In genomic region chr6:157513619-157514485, GRCh38 we compare ENCODE assay signal across 1 cellular context.
A peak's percentile ranks its signal among the peaks of the same experiment; 100 is the strongest.
TF ChIP-seq lines count a peak whose summit lies in the region.

No MANE protein-coding gene starts in this region.

TF ChIP-seq in HepG2, 621 proteins besides CTCF, POLR2A, EP300 and RAD21 (continued from another document and continues in another):
- TF ChIP-seq, protein P1, sequence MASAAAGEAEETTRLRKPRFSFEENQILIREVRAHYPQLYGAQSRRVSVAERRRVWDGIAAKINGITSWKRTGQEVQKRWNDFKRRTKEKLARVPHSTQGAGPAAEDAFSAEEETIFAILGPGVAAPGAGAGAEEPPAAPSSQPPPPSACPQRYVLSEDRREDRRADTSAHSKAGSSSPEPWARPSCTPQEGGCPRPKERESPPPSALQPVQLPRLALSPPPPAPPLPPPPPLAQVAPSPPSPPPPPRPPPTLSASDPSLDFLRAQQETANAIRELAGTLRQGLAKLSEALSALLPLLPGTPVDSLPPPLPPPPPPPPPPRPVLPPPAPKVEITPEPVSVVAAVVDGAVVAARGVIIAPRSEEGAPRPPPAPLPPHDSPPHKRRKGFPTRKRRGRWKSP (CRISPR knock-in tag; IDR thresholded peaks at IDR 0.05): no peak
- TF ChIP-seq ZNF850 (CRISPR knock-in tag; conservative IDR thresholded peaks at IDR 0.05): no peak
- TF ChIP-seq MXD3 (CRISPR knock-in tag; IDR thresholded peaks at IDR 0.05): peak; percentile 44
- TF ChIP-seq, protein P2, sequence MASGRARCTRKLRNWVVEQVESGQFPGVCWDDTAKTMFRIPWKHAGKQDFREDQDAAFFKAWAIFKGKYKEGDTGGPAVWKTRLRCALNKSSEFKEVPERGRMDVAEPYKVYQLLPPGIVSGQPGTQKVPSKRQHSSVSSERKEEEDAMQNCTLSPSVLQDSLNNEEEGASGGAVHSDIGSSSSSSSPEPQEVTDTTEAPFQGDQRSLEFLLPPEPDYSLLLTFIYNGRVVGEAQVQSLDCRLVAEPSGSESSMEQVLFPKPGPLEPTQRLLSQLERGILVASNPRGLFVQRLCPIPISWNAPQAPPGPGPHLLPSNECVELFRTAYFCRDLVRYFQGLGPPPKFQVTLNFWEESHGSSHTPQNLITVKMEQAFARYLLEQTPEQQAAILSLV (CRISPR knock-in tag; IDR thresholded peaks at IDR 0.05; ENCODE audit: borderline replicate concordance): no peak
- no peak for TF ChIP-seq NFIB (CRISPR knock-in tag; IDR thresholded peaks at IDR 0.05; ENCODE audit: borderline replicate concordance)
- TF ChIP-seq CHD4 (IDR thresholded peaks at IDR 0.05; ENCODE audit: borderline replicate concordance, low read length): peak; percentile 68; the same call in 1 of the 2 replicates
- TF ChIP-seq RCOR2 (CRISPR knock-in tag; IDR thresholded peaks at IDR 0.05): peak; percentile 94; the same call in 1 of the 2 replicates
- TF ChIP-seq ZNF607 (CRISPR knock-in tag; IDR thresholded peaks at IDR 0.05; ENCODE audit: borderline replicate concordance): no peak; the same call in 1 of the 2 replicates
- no peak for TF ChIP-seq MAFF (IDR thresholded peaks at IDR 0.05; ENCODE audit: low read depth, low read length)
- TF ChIP-seq TRAFD1 (CRISPR knock-in tag; IDR thresholded peaks at IDR 0.05; ENCODE audit: borderline replicate concordance): no peak
- no peak for TF ChIP-seq ZNF747 (CRISPR knock-in tag; IDR thresholded peaks at IDR 0.05; ENCODE audit: borderline replicate concordance)
- 0 out of 2 replicates have a peak, but pooled peaks have one; percentile 19 for TF ChIP-seq E2F1 (CRISPR knock-in tag; IDR thresholded peaks at IDR 0.05)
- TF ChIP-seq ZBTB7B (CRISPR knock-in tag; IDR thresholded peaks at IDR 0.05): 0 out of 2 replicates have a peak, but pooled peaks have one; percentile 6
- peak; percentile 58; the same call in 1 of the 2 replicates for TF ChIP-seq KDM1A (CRISPR knock-in tag; IDR thresholded peaks at IDR 0.05)
- 0 out of 2 replicates have a peak, but pooled peaks have one; percentile 59 for TF ChIP-seq ETV6 (CRISPR knock-in tag; conservative IDR thresholded peaks at IDR 0.05)
- TF ChIP-seq, protein P3, sequence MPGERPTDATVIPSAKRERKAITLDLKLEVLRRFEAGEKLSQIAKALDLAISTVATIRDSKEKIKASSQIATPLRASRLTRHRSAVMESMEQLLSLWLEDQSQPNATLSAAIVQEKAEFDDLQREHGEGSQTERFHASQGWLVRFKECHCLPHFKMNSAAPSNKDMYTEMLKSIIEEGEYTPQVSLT (CRISPR knock-in tag; IDR thresholded peaks at IDR 0.05; ENCODE audit: borderline replicate concordance, low read depth): no peak
- TF ChIP-seq ZSCAN25 (CRISPR knock-in tag; IDR thresholded peaks at IDR 0.05): 0 out of 2 replicates have a peak, but pooled peaks have one; percentile 2
- no peak for TF ChIP-seq MLLT10 (CRISPR knock-in tag; IDR thresholded peaks at IDR 0.05)
- no peak for TF ChIP-seq RBAK (CRISPR knock-in tag; IDR thresholded peaks at IDR 0.05)
- no peak; the same call in 1 of the 2 replicates for TF ChIP-seq KDM2A (CRISPR knock-in tag; IDR thresholded peaks at IDR 0.05; ENCODE audit: borderline replicate concordance, low read depth)
- TF ChIP-seq SETDB1 (CRISPR knock-in tag; IDR thresholded peaks at IDR 0.05; ENCODE audit: borderline replicate concordance): 0 out of 2 replicates have a peak, but pooled peaks have one; percentile 34
- TF ChIP-seq HINFP (CRISPR knock-in tag; IDR thresholded peaks at IDR 0.05; ENCODE audit: low read depth): 0 out of 2 replicates have a peak, but pooled peaks have one; percentile 24
- no peak for TF ChIP-seq ZSCAN9 (CRISPR knock-in tag; IDR thresholded peaks at IDR 0.05; ENCODE audit: borderline replicate concordance)
- peak; percentile 77 for TF ChIP-seq ADNP (CRISPR knock-in tag; IDR thresholded peaks at IDR 0.05)
- peak; percentile 4; the same call in 1 of the 2 replicates for TF ChIP-seq ZFX (CRISPR knock-in tag; IDR thresholded peaks at IDR 0.05; ENCODE audit: low read depth)
- TF ChIP-seq ZFP36L1 (CRISPR knock-in tag; IDR thresholded peaks at IDR 0.05): 0 out of 2 replicates have a peak, but pooled peaks have one; percentile 14
- no peak for TF ChIP-seq ZNF652 (CRISPR knock-in tag; IDR thresholded peaks at IDR 0.05; ENCODE audit: borderline replicate concordance, low read depth)
- TF ChIP-seq, protein P4, sequence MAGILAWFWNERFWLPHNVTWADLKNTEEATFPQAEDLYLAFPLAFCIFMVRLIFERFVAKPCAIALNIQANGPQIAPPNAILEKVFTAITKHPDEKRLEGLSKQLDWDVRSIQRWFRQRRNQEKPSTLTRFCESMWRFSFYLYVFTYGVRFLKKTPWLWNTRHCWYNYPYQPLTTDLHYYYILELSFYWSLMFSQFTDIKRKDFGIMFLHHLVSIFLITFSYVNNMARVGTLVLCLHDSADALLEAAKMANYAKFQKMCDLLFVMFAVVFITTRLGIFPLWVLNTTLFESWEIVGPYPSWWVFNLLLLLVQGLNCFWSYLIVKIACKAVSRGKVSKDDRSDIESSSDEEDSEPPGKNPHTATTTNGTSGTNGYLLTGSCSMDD (CRISPR knock-in tag; IDR thresholded peaks at IDR 0.05): no peak
- TF ChIP-seq, protein P5, sequence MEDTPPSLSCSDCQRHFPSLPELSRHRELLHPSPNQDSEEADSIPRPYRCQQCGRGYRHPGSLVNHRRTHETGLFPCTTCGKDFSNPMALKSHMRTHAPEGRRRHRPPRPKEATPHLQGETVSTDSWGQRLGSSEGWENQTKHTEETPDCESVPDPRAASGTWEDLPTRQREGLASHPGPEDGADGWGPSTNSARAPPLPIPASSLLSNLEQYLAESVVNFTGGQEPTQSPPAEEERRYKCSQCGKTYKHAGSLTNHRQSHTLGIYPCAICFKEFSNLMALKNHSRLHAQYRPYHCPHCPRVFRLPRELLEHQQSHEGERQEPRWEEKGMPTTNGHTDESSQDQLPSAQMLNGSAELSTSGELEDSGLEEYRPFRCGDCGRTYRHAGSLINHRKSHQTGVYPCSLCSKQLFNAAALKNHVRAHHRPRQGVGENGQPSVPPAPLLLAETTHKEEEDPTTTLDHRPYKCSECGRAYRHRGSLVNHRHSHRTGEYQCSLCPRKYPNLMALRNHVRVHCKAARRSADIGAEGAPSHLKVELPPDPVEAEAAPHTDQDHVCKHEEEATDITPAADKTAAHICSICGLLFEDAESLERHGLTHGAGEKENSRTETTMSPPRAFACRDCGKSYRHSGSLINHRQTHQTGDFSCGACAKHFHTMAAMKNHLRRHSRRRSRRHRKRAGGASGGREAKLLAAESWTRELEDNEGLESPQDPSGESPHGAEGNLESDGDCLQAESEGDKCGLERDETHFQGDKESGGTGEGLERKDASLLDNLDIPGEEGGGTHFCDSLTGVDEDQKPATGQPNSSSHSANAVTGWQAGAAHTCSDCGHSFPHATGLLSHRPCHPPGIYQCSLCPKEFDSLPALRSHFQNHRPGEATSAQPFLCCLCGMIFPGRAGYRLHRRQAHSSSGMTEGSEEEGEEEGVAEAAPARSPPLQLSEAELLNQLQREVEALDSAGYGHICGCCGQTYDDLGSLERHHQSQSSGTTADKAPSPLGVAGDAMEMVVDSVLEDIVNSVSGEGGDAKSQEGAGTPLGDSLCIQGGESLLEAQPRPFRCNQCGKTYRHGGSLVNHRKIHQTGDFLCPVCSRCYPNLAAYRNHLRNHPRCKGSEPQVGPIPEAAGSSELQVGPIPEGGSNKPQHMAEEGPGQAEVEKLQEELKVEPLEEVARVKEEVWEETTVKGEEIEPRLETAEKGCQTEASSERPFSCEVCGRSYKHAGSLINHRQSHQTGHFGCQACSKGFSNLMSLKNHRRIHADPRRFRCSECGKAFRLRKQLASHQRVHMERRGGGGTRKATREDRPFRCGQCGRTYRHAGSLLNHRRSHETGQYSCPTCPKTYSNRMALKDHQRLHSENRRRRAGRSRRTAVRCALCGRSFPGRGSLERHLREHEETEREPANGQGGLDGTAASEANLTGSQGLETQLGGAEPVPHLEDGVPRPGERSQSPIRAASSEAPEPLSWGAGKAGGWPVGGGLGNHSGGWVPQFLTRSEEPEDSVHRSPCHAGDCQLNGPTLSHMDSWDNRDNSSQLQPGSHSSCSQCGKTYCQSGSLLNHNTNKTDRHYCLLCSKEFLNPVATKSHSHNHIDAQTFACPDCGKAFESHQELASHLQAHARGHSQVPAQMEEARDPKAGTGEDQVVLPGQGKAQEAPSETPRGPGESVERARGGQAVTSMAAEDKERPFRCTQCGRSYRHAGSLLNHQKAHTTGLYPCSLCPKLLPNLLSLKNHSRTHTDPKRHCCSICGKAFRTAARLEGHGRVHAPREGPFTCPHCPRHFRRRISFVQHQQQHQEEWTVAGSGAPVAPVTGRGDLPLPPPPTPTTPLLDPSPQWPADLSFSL (CRISPR knock-in tag; IDR thresholded peaks at IDR 0.05): no peak
- TF ChIP-seq ZNF572 (CRISPR knock-in tag; IDR thresholded peaks at IDR 0.05): peak; percentile 65; the same call in 1 of the 2 replicates
- peak; percentile 21; the same call in 1 of the 2 replicates for TF ChIP-seq ZBTB21 (CRISPR knock-in tag; IDR thresholded peaks at IDR 0.05)
- no peak for TF ChIP-seq ZNF263 (CRISPR knock-in tag; IDR thresholded peaks at IDR 0.05)
- TF ChIP-seq PHF21A (CRISPR knock-in tag; IDR thresholded peaks at IDR 0.05): peak; percentile 4; the same call in 1 of the 2 replicates
- 0 out of 2 replicates have a peak, but pooled peaks have one; percentile 2 for TF ChIP-seq YEATS2 (CRISPR knock-in tag; IDR thresholded peaks at IDR 0.05; ENCODE audit: borderline replicate concordance)
- TF ChIP-seq ZNF563 (CRISPR knock-in tag; IDR thresholded peaks at IDR 0.05): peak; percentile 62; the same call in 1 of the 2 replicates
- peak; percentile 85 for TF ChIP-seq MBD4 (IDR thresholded peaks at IDR 0.05; ENCODE audit: borderline replicate concordance, low read length)
- peak; percentile 60; the same call in 1 of the 2 replicates for TF ChIP-seq HOXA5 (CRISPR knock-in tag; IDR thresholded peaks at IDR 0.05)
- TF ChIP-seq NR2F1 (CRISPR knock-in tag; IDR thresholded peaks at IDR 0.05): peak in 1 of 2 experiments; percentile 37; a peak in 1 of 4 replicates
- TF ChIP-seq EHMT2 (IDR thresholded peaks at IDR 0.05; ENCODE audit: borderline replicate concordance, low read depth, low read length): no peak
- 0 out of 2 replicates have a peak, but pooled peaks have one; percentile 4 for TF ChIP-seq REXO4 (CRISPR knock-in tag; IDR thresholded peaks at IDR 0.05; ENCODE audit: borderline replicate concordance)
- 0 out of 2 replicates have a peak, but pooled peaks have one; percentile 24 for TF ChIP-seq TP53 (CRISPR knock-in tag; conservative IDR thresholded peaks at IDR 0.05)
- peak; percentile 98 for TF ChIP-seq ZMYM3 (CRISPR knock-in tag; IDR thresholded peaks at IDR 0.05)
- no peak for TF ChIP-seq ZNF136 (CRISPR knock-in tag; IDR thresholded peaks at IDR 0.05; ENCODE audit: low read depth)
- 0 out of 2 replicates have a peak, but pooled peaks have one; percentile 24 for TF ChIP-seq ZNF468 (CRISPR knock-in tag; IDR thresholded peaks at IDR 0.05)
- TF ChIP-seq, protein P6, sequence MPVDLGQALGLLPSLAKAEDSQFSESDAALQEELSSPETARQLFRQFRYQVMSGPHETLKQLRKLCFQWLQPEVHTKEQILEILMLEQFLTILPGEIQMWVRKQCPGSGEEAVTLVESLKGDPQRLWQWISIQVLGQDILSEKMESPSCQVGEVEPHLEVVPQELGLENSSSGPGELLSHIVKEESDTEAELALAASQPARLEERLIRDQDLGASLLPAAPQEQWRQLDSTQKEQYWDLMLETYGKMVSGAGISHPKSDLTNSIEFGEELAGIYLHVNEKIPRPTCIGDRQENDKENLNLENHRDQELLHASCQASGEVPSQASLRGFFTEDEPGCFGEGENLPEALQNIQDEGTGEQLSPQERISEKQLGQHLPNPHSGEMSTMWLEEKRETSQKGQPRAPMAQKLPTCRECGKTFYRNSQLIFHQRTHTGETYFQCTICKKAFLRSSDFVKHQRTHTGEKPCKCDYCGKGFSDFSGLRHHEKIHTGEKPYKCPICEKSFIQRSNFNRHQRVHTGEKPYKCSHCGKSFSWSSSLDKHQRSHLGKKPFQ (CRISPR knock-in tag; IDR thresholded peaks at IDR 0.05; ENCODE audit: insufficient replicate concordance): peak; percentile 10
- peak; percentile 4; the same call in 1 of the 2 replicates for TF ChIP-seq HDAC2 (CRISPR knock-in tag; IDR thresholded peaks at IDR 0.05)
- TF ChIP-seq ZNF256 (CRISPR knock-in tag; conservative IDR thresholded peaks at IDR 0.05): no peak
- peak; percentile 6; the same call in 1 of the 2 replicates for TF ChIP-seq NR2F6 (IDR thresholded peaks at IDR 0.05)
- TF ChIP-seq NR2F6 (CRISPR knock-in tag; IDR thresholded peaks at IDR 0.05): no peak; the same call in 1 of the 2 replicates
- no peak for TF ChIP-seq PCBP2 (optimal IDR thresholded peaks at IDR 0.05; ENCODE audit: low read depth, low read length, poor library complexity, severe bottlenecking)
- TF ChIP-seq ZBTB38 (CRISPR knock-in tag; IDR thresholded peaks at IDR 0.05): peak; percentile 77; the same call in 1 of the 2 replicates
